Comparison of ENCODE assay signal across 43 cellular contexts in the genomic region with DNA sequence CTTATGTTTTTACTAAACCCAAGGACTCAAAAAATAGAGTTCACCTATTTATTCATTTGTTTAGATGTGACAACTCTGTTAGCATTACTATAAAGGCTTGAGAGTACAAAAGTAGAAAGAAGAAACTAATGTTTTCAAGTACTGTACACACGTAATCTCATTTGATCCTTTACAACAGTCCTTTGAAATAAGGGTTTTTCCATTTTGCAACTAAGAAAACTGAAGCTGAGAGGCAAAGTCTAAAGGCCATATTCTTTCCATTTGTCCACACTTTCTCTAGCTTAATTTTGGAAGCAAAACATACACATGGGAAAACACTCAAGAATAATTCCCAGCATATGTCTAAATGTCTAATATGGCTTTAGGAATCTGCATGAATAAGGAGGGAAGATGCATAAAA. TPM values are rescaled to one million over a fixed set of nuclear protein-coding genes. Genes with fewer than 3 reads are reported as not detected.
"Had no signal": no experiment of that assay in that cellular context is flagged by ENCODE, and none has a peak within 500 bp of the region (broad histone marks: within the 10 kb centered on the region; RNA-seq: fewer than 3 reads in every experiment).

No MANE protein-coding gene starts in this region.

- H3K4me3 ChIP-seq: adrenal gland, ascending aorta, body of pancreas, breast epithelium, cardiac muscle cell had no signal

- H3K4me1 Mint-ChIP-seq: activated naive CD4-positive, alpha-beta T cell treated with anti-CD3 and anti-CD28 coated beads, Interleukin-2, amount 10 ng/mL, durations not matched to agents 7 days and 5 days; activated naive CD4-positive, alpha-beta T cell treated with anti-CD3 and anti-CD28 coated beads, Interleukin-2, amount 50 U/mL, for 24 hours; activated naive CD8-positive, alpha-beta T cell treated with anti-CD3 and anti-CD28 coated beads, Interleukin-2, amount 10 ng/mL, durations not matched to agents 7 days and 5 days; central memory CD8-positive, alpha-beta T cell had no signal

- H3K4me3 Mint-ChIP-seq: activated naive CD4-positive, alpha-beta T cell treated with anti-CD3 and anti-CD28 coated beads for 36 hours; activated naive CD4-positive, alpha-beta T cell treated with anti-CD3 and anti-CD28 coated beads, Interleukin-2, amount 10 ng/mL, durations not matched to agents 7 days and 5 days; activated naive CD4-positive, alpha-beta T cell treated with anti-CD3 and anti-CD28 coated beads, Interleukin-2, amount 50 U/mL, for 24 hours; activated naive CD8-positive, alpha-beta T cell; activated naive CD8-positive, alpha-beta T cell treated with anti-CD3 and anti-CD28 coated beads for 36 hours; activated naive CD8-positive, alpha-beta T cell treated with anti-CD3 and anti-CD28 coated beads, Interleukin-2, amount 10 ng/mL, durations not matched to agents 7 days and 5 days; activated T-cell treated with anti-CD3 and anti-CD28 coated beads, Interleukin-2, amount 50 U/mL, for 24 hours; activated T-cell treated with anti-CD3 and anti-CD28 coated beads, Interleukin-2, amount 50 U/mL, for 4 hours; activated T-cell treated with anti-CD3 and anti-CD28 coated beads, Interleukin-2, amount 50 U/mL, for 72 hours; activated T-helper 1 cell treated with anti-CD3 and anti-CD28 coated beads, Interleukin-12 subunit alpha, Interleukin-12 subunit beta, Interleukin-2, Interleukin-4 antibody, amounts not matched to agents 30 ng/mL and 10 ng/mL and 1 ng/mL, durations not matched to agents 14 hours and 24 hours and 36 hours; activated T-helper 17 cell treated with anti-CD3 and anti-CD28 coated beads, Interleukin-2, amount 50 U/mL, for 72 hours; brain; central memory CD8-positive, alpha-beta T cell had no signal

- H3K9me3 Mint-ChIP-seq: activated naive CD4-positive, alpha-beta T cell treated with anti-CD3 and anti-CD28 coated beads for 36 hours; activated naive CD4-positive, alpha-beta T cell treated with anti-CD3 and anti-CD28 coated beads, Interleukin-2, amount 10 ng/mL, durations not matched to agents 7 days and 5 days; activated naive CD4-positive, alpha-beta T cell treated with anti-CD3 and anti-CD28 coated beads, Interleukin-2, amount 50 U/mL, for 24 hours; activated naive CD4-positive, alpha-beta T cell treated with anti-CD3 and anti-CD28 coated beads, Interleukin-2, amount 50 U/mL, for 72 hours; activated naive CD8-positive, alpha-beta T cell treated with anti-CD3 and anti-CD28 coated beads for 36 hours; activated naive CD8-positive, alpha-beta T cell treated with anti-CD3 and anti-CD28 coated beads, Interleukin-2, amount 10 ng/mL, durations not matched to agents 7 days and 5 days; activated T-cell treated with anti-CD3 and anti-CD28 coated beads, Interleukin-2, amount 50 U/mL, for 24 hours; activated T-cell treated with anti-CD3 and anti-CD28 coated beads, Interleukin-2, amount 50 U/mL, for 4 hours; activated T-cell treated with anti-CD3 and anti-CD28 coated beads, Interleukin-2, amount 50 U/mL, for 72 hours; activated T-helper 1 cell treated with anti-CD3 and anti-CD28 coated beads, Interleukin-12 subunit alpha, Interleukin-12 subunit beta, Interleukin-2, Interleukin-4 antibody, amounts not matched to agents 30 ng/mL and 10 ng/mL and 1 ng/mL, durations not matched to agents 14 hours and 24 hours and 36 hours; activated T-helper 17 cell treated with anti-CD3 and anti-CD28 coated beads, Interleukin-2, amount 50 U/mL, for 72 hours; activated T-helper 2 cell treated with anti-CD3 and anti-CD28 coated beads, Interferon-gamma antibody, Interleukin-2, Interleukin-4, amounts not matched to agents 10 μg/mL and 5 μg/mL and 100 μg/mL, durations not matched to agents 14 hours and 24 hours and 36 hours; brain; central memory CD8-positive, alpha-beta T cell had no signal

- H3K27me3 Mint-ChIP-seq: activated naive CD4-positive, alpha-beta T cell treated with anti-CD3 and anti-CD28 coated beads, Interleukin-2, amount 10 ng/mL, durations not matched to agents 7 days and 5 days; activated naive CD4-positive, alpha-beta T cell treated with anti-CD3 and anti-CD28 coated beads, Interleukin-2, amount 50 U/mL, for 24 hours; activated naive CD8-positive, alpha-beta T cell; activated T-cell treated with anti-CD3 and anti-CD28 coated beads, Interleukin-2, amount 50 U/mL, for 24 hours; activated T-helper 17 cell treated with anti-CD3 and anti-CD28 coated beads, Interleukin-2, amount 50 U/mL, for 72 hours; brain had no signal

- H3K4me1 ChIP-seq: adrenal gland had no signal

- FAIRE-seq: astrocyte had no signal

- H3K27ac ChIP-seq: adrenal gland, ascending aorta, body of pancreas, brain microvascular endothelial cell, cardiac muscle cell had no signal

- H3K27ac Mint-ChIP-seq: activated naive CD4-positive, alpha-beta T cell treated with anti-CD3 and anti-CD28 coated beads for 36 hours; activated naive CD4-positive, alpha-beta T cell treated with anti-CD3 and anti-CD28 coated beads, Interleukin-2, amount 10 ng/mL, durations not matched to agents 7 days and 5 days; activated naive CD4-positive, alpha-beta T cell treated with anti-CD3 and anti-CD28 coated beads, Interleukin-2, amount 50 U/mL, for 24 hours; activated naive CD4-positive, alpha-beta T cell treated with anti-CD3 and anti-CD28 coated beads, Interleukin-2, amount 50 U/mL, for 72 hours; activated naive CD8-positive, alpha-beta T cell; activated naive CD8-positive, alpha-beta T cell treated with anti-CD3 and anti-CD28 coated beads for 36 hours; activated naive CD8-positive, alpha-beta T cell treated with anti-CD3 and anti-CD28 coated beads, Interleukin-2, amount 10 ng/mL, durations not matched to agents 7 days and 5 days; activated T-cell treated with anti-CD3 and anti-CD28 coated beads, Interleukin-2, amount 50 U/mL, for 24 hours; activated T-cell treated with anti-CD3 and anti-CD28 coated beads, Interleukin-2, amount 50 U/mL, for 72 hours; activated T-helper 1 cell treated with anti-CD3 and anti-CD28 coated beads, Interleukin-12 subunit alpha, Interleukin-12 subunit beta, Interleukin-2, Interleukin-4 antibody, amounts not matched to agents 30 ng/mL and 10 ng/mL and 1 ng/mL, durations not matched to agents 14 hours and 24 hours and 36 hours; activated T-helper 17 cell treated with anti-CD3 and anti-CD28 coated beads, Interleukin-2, amount 50 U/mL, for 72 hours; activated T-helper 2 cell treated with anti-CD3 and anti-CD28 coated beads, Interferon-gamma antibody, Interleukin-2, Interleukin-4, amounts not matched to agents 10 μg/mL and 5 μg/mL and 100 μg/mL, durations not matched to agents 14 hours and 24 hours and 36 hours; brain had no signal

- ATAC-seq: activated naive CD4-positive, alpha-beta T cell treated with anti-CD3 and anti-CD28 coated beads, Interleukin-2, amount 50 U/mL, for 72 hours; activated T-cell treated with anti-CD3 and anti-CD28 coated beads, Interleukin-2, amount 50 U/mL, for 4 hours; activated T-cell treated with anti-CD3 and anti-CD28 coated beads, Interleukin-2, amount 50 U/mL, for 72 hours; activated T-helper 17 cell treated with anti-CD3 and anti-CD28 coated beads, Interleukin-2, amount 50 U/mL, for 72 hours; body of pancreas had no signal

- DNase-seq: activated effector memory CD4-positive, alpha-beta T cell treated with anti-CD3 and anti-CD28 coated beads, Interleukin-2, amount 50 U/mL, for 16 hours; activated effector memory CD4-positive, alpha-beta T cell treated with Interleukin-2 at 50 U/mL for 16 hours; activated gamma-delta T cell; activated gamma-delta T cell treated with Interleukin-2 at 50 U/mL for 16 hours; activated naive CD4-positive, alpha-beta T cell; activated naive CD4-positive, alpha-beta T cell treated with anti-CD3 and anti-CD28 coated beads for 36 hours; activated naive CD4-positive, alpha-beta T cell treated with anti-CD3 and anti-CD28 coated beads, Interleukin-2, amount 10 ng/mL, durations not matched to agents 7 days and 5 days; activated naive CD4-positive, alpha-beta T cell treated with anti-CD3 and anti-CD28 coated beads, Interleukin-2, amount 50 U/mL, for 16 hours; activated naive CD4-positive, alpha-beta T cell treated with Interleukin-2 at 50 U/mL for 16 hours; activated naive CD8-positive, alpha-beta T cell treated with anti-CD3 and anti-CD28 coated beads for 36 hours; activated naive CD8-positive, alpha-beta T cell treated with anti-CD3 and anti-CD28 coated beads, Interleukin-2, amount 10 ng/mL, durations not matched to agents 7 days and 5 days; activated T-cell treated with anti-CD3 and anti-CD28 coated beads, Interleukin-2, amount 50 U/mL, for 1 hour; activated T-cell treated with anti-CD3 and anti-CD28 coated beads, Interleukin-2, amount 50 U/mL, for 24 hours; activated T-cell treated with anti-CD3 and anti-CD28 coated beads, Interleukin-2, amount 50 U/mL, for 4 hours; activated T-cell treated with anti-CD3 and anti-CD28 coated beads, Interleukin-2, amount 50 U/mL, for 48 hours; activated T-cell treated with anti-CD3 and anti-CD28 coated beads, Interleukin-2, amount 50 U/mL, for 72 hours; adrenal gland; amniotic stem cell; amygdala; anterior cingulate cortex; aorta; body of pancreas; brain microvascular endothelial cell; caudate nucleus; central memory CD4-positive, alpha-beta T cell; cerebellar nuclear complex had no signal

- H3K36me3 Mint-ChIP-seq: activated naive CD4-positive, alpha-beta T cell treated with anti-CD3 and anti-CD28 coated beads, Interleukin-2, amount 10 ng/mL, durations not matched to agents 7 days and 5 days; activated naive CD4-positive, alpha-beta T cell treated with anti-CD3 and anti-CD28 coated beads, Interleukin-2, amount 50 U/mL, for 24 hours; activated naive CD4-positive, alpha-beta T cell treated with anti-CD3 and anti-CD28 coated beads, Interleukin-2, amount 50 U/mL, for 72 hours; activated naive CD8-positive, alpha-beta T cell; activated naive CD8-positive, alpha-beta T cell treated with anti-CD3 and anti-CD28 coated beads for 36 hours; activated naive CD8-positive, alpha-beta T cell treated with anti-CD3 and anti-CD28 coated beads, Interleukin-2, amount 10 ng/mL, durations not matched to agents 7 days and 5 days had no signal

- H3K27me3 ChIP-seq: adrenal gland, ascending aorta, body of pancreas, brain microvascular endothelial cell, breast epithelium, cardiac muscle cell had no signal

- H3K9me3 ChIP-seq: adrenal gland, ascending aorta, body of pancreas, breast epithelium had no signal

- H3K36me3 ChIP-seq: adrenal gland, brain microvascular endothelial cell, breast epithelium, cardiac muscle cell had no signal

RNA-seq across cellular contexts. Expression of a gene that starts 34.1 kb away (rescaled TPM):
- total RNA-seq: activated naive CD4-positive, alpha-beta T cell treated with anti-CD3 and anti-CD28 coated beads for 36 hours; activated naive CD4-positive, alpha-beta T cell treated with anti-CD3 and anti-CD28 coated beads, Interleukin-2, amount 50 U/mL, for 72 hours; activated naive CD8-positive, alpha-beta T cell treated with anti-CD3 and anti-CD28 coated beads, Interleukin-2, amount 10 ng/mL, durations not matched to agents 7 days and 5 days; activated T-cell treated with anti-CD3 and anti-CD28 coated beads, Interleukin-2, amount 50 U/mL, for 4 hours; activated T-cell treated with anti-CD3 and anti-CD28 coated beads, Interleukin-2, amount 50 U/mL, for 72 hours; activated T-helper 1 cell treated with anti-CD3 and anti-CD28 coated beads, Interleukin-12 subunit alpha, Interleukin-12 subunit beta, Interleukin-2, Interleukin-4 antibody, amounts not matched to agents 30 ng/mL and 10 ng/mL and 1 ng/mL, durations not matched to agents 14 hours and 24 hours and 36 hours; activated T-helper 2 cell treated with anti-CD3 and anti-CD28 coated beads, Interferon-gamma antibody, Interleukin-2, Interleukin-4, amounts not matched to agents 10 μg/mL and 5 μg/mL and 100 μg/mL, durations not matched to agents 14 hours and 24 hours and 36 hours; adrenal gland; aorta; ascending aorta; astrocyte; body of pancreas; breast epithelium; bronchial epithelial cell; cardiac muscle cell; cardiac septum; cerebellum; chondrocyte had no signal
- polyA plus RNA-seq: adipose tissue, adrenal gland, aorta, cardiac muscle cell had no signal
